10 cellular contexts compared by ENCODE assay signal in the genomic region with DNA sequence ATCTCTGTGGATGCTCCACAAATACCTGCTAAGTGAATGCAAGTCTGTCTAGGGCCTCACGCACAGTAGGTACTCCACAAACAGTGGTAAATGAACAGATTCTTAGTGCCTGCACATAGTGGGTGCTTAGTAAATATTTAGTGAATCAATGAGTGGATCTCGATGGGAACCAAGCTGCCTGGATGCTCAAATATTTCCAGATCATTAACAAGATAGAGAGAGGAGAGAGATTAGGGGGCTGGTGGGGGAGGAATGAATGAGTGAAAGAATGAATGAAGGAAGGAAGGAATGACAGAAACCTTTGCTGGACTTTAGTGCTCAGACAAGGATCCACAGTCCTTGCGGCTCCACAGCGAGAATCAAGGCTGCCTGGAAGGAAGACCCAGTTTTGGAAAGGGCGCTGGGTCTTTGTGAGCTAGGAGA.
A peak's percentile ranks its signal among the peaks of the same experiment; 100 is the strongest.
DNase-seq lines count a peak whose midpoint lies in the region; TF ChIP-seq lines count a peak whose summit lies in the region.
"Had no signal": no experiment of that assay in that cellular context is flagged by ENCODE, and none has a peak within 500 bp of the region (broad histone marks: within the 10 kb centered on the region; RNA-seq: fewer than 3 reads in every experiment).

No MANE protein-coding gene starts in this region.

- H3K4me3 ChIP-seq in H7 (ENCODE audit: insufficient read depth, low read depth, low read length) (peak overlapping the region; percentile 10), iPS-20b (ENCODE audit: low read length) (peak overlapping the region; percentile 21; the same call in 1 of the 2 replicates), smooth muscle cell (no peak overlapping the region)

- H3F3A ChIP-seq in smooth muscle cell (ENCODE audit: low read depth), result peaks cover 40% of the 10 kb centered on the region

- H3K9ac ChIP-seq in iPS-20b (ENCODE audit: low read depth, low read length) (peak overlapping the region; percentile 44; the same call in 1 of the 2 replicates), smooth muscle cell (ENCODE audit: low read depth) (peak overlapping the region; percentile 22)

- peak overlapping the region; percentile 20 for H3K4me2 ChIP-seq in smooth muscle cell

- peak overlapping the region; percentile 52 for H3K27ac ChIP-seq in adipose tissue (ENCODE audit: low read depth, low read length)
- peak overlapping the region; percentile 68 for H3K27ac ChIP-seq in iPS-20b (ENCODE audit: low read length)
- peak overlapping the region; percentile 72 for H3K27ac ChIP-seq in smooth muscle cell (ENCODE audit: low read depth)
- H3K27ac ChIP-seq: foreskin keratinocyte, neutrophil had no signal

- H3K36me3 ChIP-seq in H7 (replicated peaks; ENCODE audit: control insufficient read depth, insufficient read depth, low read length), result no peaks in the 10 kb centered on the region
- H3K36me3 ChIP-seq in iPS-20b (ENCODE audit: insufficient read depth, low read depth, low read length), result no peaks in the 10 kb centered on the region
- no peaks in the 10 kb centered on the region for H3K36me3 ChIP-seq in smooth muscle cell (ENCODE audit: low read depth)
- H3K36me3 ChIP-seq: neutrophil had no signal

- H2AFZ ChIP-seq in smooth muscle cell (ENCODE audit: low read depth), result peak overlapping the region; percentile 56

- H3K79me2 ChIP-seq in smooth muscle cell (ENCODE audit: low read depth), result no peaks in the 10 kb centered on the region

- no peak for DNase-seq in H7
- no peak for DNase-seq in smooth muscle cell (lab: John Stamatoyannopoulos, UW; ENCODE audit: unreplicated experiment)
- no peak for DNase-seq in mesenteric fat pad (ENCODE audit: low spot score)
- DNase-seq in NCI-H2196 (lab: John Stamatoyannopoulos, UW; ENCODE audit: unreplicated experiment), result no peak
- DNase-seq in midbrain (lab: John Stamatoyannopoulos, UW), result no peak
- DNase-seq in HPDE6-E6E7 (ENCODE audit: extremely low spot score), result no peak

- WGBS in adipose tissue, 3 donors, result 30 to 41% (median 38%) methylated on average over 5 of the region's 5 CpGs
- 36% methylated on average over 5 of the region's 5 CpGs for WGBS in smooth muscle cell (ENCODE audit: low lambda C conversion rate)

- H3K4me1 ChIP-seq in iPS-20b (ENCODE audit: insufficient read depth, low read length) (peaks cover 11% of the 10 kb centered on the region; the same call in 1 of the 2 replicates), smooth muscle cell (ENCODE audit: low read depth) (peaks cover 3% of the 10 kb centered on the region)

- H3K27me3 ChIP-seq in H7 (ENCODE audit: control insufficient read depth, insufficient read depth, low read length) (no peaks in the 10 kb centered on the region), iPS-20b (ENCODE audit: insufficient read depth, low read length) (no peaks in the 10 kb centered on the region), smooth muscle cell (ENCODE audit: low read depth) (no peaks in the 10 kb centered on the region)
- H3K27me3 ChIP-seq: foreskin keratinocyte had no signal

- H3K9me3 ChIP-seq in iPS-20b (ENCODE audit: insufficient read depth, low read depth, low read length) (no peaks in the 10 kb centered on the region), smooth muscle cell (replicated peaks; ENCODE audit: low read depth) (no peaks in the 10 kb centered on the region)
- H3K9me3 ChIP-seq: neutrophil had no signal

- TF ChIP-seq CTCF in smooth muscle cell (IDR thresholded peaks at IDR 0.05; ENCODE audit: borderline replicate concordance, insufficient read depth, poor library complexity, severe bottlenecking), result no peak

- H4K20me1 ChIP-seq in smooth muscle cell (ENCODE audit: low read depth), result no peaks in the 10 kb centered on the region
